ENCODE assay signal across 10 cellular contexts in the genomic region with DNA sequence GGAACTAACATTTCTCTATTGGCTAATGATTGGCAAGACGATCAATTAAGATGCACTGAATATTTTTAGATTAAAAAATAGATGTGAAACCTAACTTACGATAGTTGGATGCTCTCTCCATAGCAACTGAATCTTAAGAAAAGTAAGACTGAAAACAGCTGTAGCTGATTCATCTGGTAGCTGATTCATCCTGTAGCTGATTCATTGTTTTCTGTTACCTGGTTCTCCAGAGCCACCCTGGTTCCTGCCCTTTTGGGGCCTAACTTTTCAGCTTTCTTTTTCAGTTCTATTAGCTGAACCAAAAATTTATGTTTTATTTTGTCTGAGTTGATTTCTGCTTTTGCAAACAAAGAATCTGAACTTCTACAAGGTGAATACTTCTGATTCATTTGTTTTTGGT. TPM values are rescaled to one million over a fixed set of nuclear protein-coding genes. Genes with fewer than 3 reads are reported as not detected.
DNase-seq lines count a peak whose midpoint lies in the region; ATAC-seq lines count a peak whose summit lies in the region.
"Had no signal": no experiment of that assay in that cellular context is flagged by ENCODE, and none has a peak within 500 bp of the region (broad histone marks: within the 10 kb centered on the region; RNA-seq: fewer than 3 reads in every experiment).

No MANE protein-coding gene starts in this region.

- H3K36me3 Mint-ChIP-seq in activated CD4-positive, alpha-beta T cell treated with anti-CD3 and anti-CD28 coated beads for 36 hours (ENCODE audit: low read depth): no peaks in the 10 kb centered on the region
- no peaks in the 10 kb centered on the region for H3K36me3 Mint-ChIP-seq in activated CD4-positive, alpha-beta T cell treated with anti-CD3 and anti-CD28 coated beads, Interleukin-2, amount 10 ng/mL, durations not matched to agents 24 days and 14 days (ENCODE audit: low read depth)

- H3K27ac Mint-ChIP-seq in activated CD4-positive, alpha-beta T cell treated with anti-CD3 and anti-CD28 coated beads for 36 hours: no peak overlapping the region
- no peak overlapping the region for H3K27ac Mint-ChIP-seq in activated CD4-positive, alpha-beta T cell treated with anti-CD3 and anti-CD28 coated beads, Interleukin-2, amount 10 ng/mL, durations not matched to agents 24 days and 14 days
- H3K27ac Mint-ChIP-seq: dendritic cell treated with granulocyte-macrophage colony-stimulating factor and Interleukin-4, amounts not matched to agents 40 ng/mL and 50 ng/mL, for 4 days had no signal

- no peak overlapping the region for H3K4me3 ChIP-seq in skeletal muscle cell (ENCODE audit: low read depth, low read length)

- no peak overlapping the region for H3K4me3 Mint-ChIP-seq in activated CD4-positive, alpha-beta T cell treated with anti-CD3 and anti-CD28 coated beads for 36 hours
- no peak overlapping the region for H3K4me3 Mint-ChIP-seq in activated CD4-positive, alpha-beta T cell treated with anti-CD3 and anti-CD28 coated beads, Interleukin-2, amount 10 ng/mL, durations not matched to agents 24 days and 14 days
- H3K4me3 Mint-ChIP-seq: dendritic cell treated with granulocyte-macrophage colony-stimulating factor and Interleukin-4, amounts not matched to agents 40 ng/mL and 50 ng/mL, for 4 days had no signal

- DNase-seq in activated CD4-positive, alpha-beta T cell treated with anti-CD3 and anti-CD28 coated beads for 36 hours: peak; percentile 67
- DNase-seq in activated CD4-positive, alpha-beta T cell treated with anti-CD3 and anti-CD28 coated beads, Interleukin-2, amount 10 ng/mL, durations not matched to agents 24 days and 14 days: no peak
- DNase-seq in SW480 (ENCODE audit: low spot score) (peak; percentile 16), skeletal muscle cell (ENCODE audit: low read depth) (peak; percentile 7), GM03348 (ENCODE audit: low spot score) (no peak), NCI-H1436 treated with DMSO at 0.1 percent for 48 hours (lab: John Stamatoyannopoulos, UW) (no peak)
- DNase-seq: NCI-H2029 had no signal

- POLR2A ChIA-PET in activated CD4-positive, alpha-beta T cell treated with anti-CD3 and anti-CD28 coated beads for 36 hours (lab: Charles Lee): interaction anchor here (0.6 to 0.7 kb wide), 2 partner anchors 51 to 1837 kb away, joined by 3 to 6 read pairs; no protein-coding TSS in a partner anchor

- CTCF ChIA-PET in activated CD4-positive, alpha-beta T cell treated with anti-CD3 and anti-CD28 coated beads for 36 hours (lab: Charles Lee): interaction anchor here (0.5 to 5.2 kb wide), 19 partner anchors 10 to 347 kb away, joined by 3 to 42 read pairs (median 4); a partner anchor contains a TSS

- peaks cover 50% of the 10 kb centered on the region for H3K27me3 Mint-ChIP-seq in activated CD4-positive, alpha-beta T cell treated with anti-CD3 and anti-CD28 coated beads for 36 hours
- H3K27me3 Mint-ChIP-seq in activated CD4-positive, alpha-beta T cell treated with anti-CD3 and anti-CD28 coated beads, Interleukin-2, amount 10 ng/mL, durations not matched to agents 24 days and 14 days: peaks cover 33% of the 10 kb centered on the region

- H3K9me3 Mint-ChIP-seq in activated CD4-positive, alpha-beta T cell treated with anti-CD3 and anti-CD28 coated beads for 36 hours (ENCODE audit: low read depth): no peaks in the 10 kb centered on the region
- no peaks in the 10 kb centered on the region for H3K9me3 Mint-ChIP-seq in activated CD4-positive, alpha-beta T cell treated with anti-CD3 and anti-CD28 coated beads, Interleukin-2, amount 10 ng/mL, durations not matched to agents 24 days and 14 days
- H3K9me3 Mint-ChIP-seq: dendritic cell treated with granulocyte-macrophage colony-stimulating factor and Interleukin-4, amounts not matched to agents 40 ng/mL and 50 ng/mL, for 4 days had no signal

- peak; percentile 74 for ATAC-seq in activated CD4-positive, alpha-beta T cell treated with anti-CD3 and anti-CD28 coated beads for 36 hours
- ATAC-seq in HG02571 (IDR thresholded peaks at IDR 0.05; ENCODE audit: unreplicated experiment) (peak; percentile 48), HG03196 (IDR thresholded peaks at IDR 0.05; ENCODE audit: unreplicated experiment) (no peak)

- intact Hi-C loops in activated CD4-positive, alpha-beta T cell treated with anti-CD3 and anti-CD28 coated beads for 36 hours (cut with DNase I, micrococcal nuclease): loop anchor here (1.0 to 5.0 kb wide), 5 partner anchors 23 to 717 kb away; a partner anchor contains a TSS
- intact Hi-C loops in activated CD4-positive, alpha-beta T cell treated with anti-CD3 and anti-CD28 coated beads, Interleukin-2, amount 10 ng/mL, durations not matched to agents 24 days and 14 days (cut with micrococcal nuclease): loop anchor here (1.0 to 10.0 kb wide), 4 partner anchors 22 to 260 kb away; a partner anchor contains a TSS

- peaks cover 10% of the 10 kb centered on the region for H3K4me1 Mint-ChIP-seq in activated CD4-positive, alpha-beta T cell treated with anti-CD3 and anti-CD28 coated beads for 36 hours
- H3K4me1 Mint-ChIP-seq in activated CD4-positive, alpha-beta T cell treated with anti-CD3 and anti-CD28 coated beads, Interleukin-2, amount 10 ng/mL, durations not matched to agents 24 days and 14 days: peaks cover 9% of the 10 kb centered on the region

RNA-seq across cellular contexts. Expression of a gene that starts 22.7 kb away (rescaled TPM):
- total RNA-seq in activated CD4-positive, alpha-beta T cell treated with anti-CD3 and anti-CD28 coated beads for 36 hours: 1 to 10 TPM; 7.3 to 9.8 TPM
- total RNA-seq in activated CD4-positive, alpha-beta T cell treated with anti-CD3 and anti-CD28 coated beads, Interleukin-2, amount 10 ng/mL, durations not matched to agents 24 days and 14 days: 12.6 and 12.8 TPM in 2 replicates

RNA-seq across cellular contexts. Expression of a gene that starts 38.7 kb away (rescaled TPM):
- 1 to 10 TPM; 7.0 to 9.0 TPM for total RNA-seq in activated CD4-positive, alpha-beta T cell treated with anti-CD3 and anti-CD28 coated beads for 36 hours
- total RNA-seq in activated CD4-positive, alpha-beta T cell treated with anti-CD3 and anti-CD28 coated beads, Interleukin-2, amount 10 ng/mL, durations not matched to agents 24 days and 14 days: 7.8 and 8.4 TPM in 2 replicates

RNA-seq across cellular contexts. Expression of a gene that starts 52.8 kb away (rescaled TPM):
- not detected for total RNA-seq in activated CD4-positive, alpha-beta T cell treated with anti-CD3 and anti-CD28 coated beads for 36 hours
- total RNA-seq in activated CD4-positive, alpha-beta T cell treated with anti-CD3 and anti-CD28 coated beads, Interleukin-2, amount 10 ng/mL, durations not matched to agents 24 days and 14 days: 0.09 TPM in 1 of 2 replicates, not detected in the other

Comparison
In these comparisons a context has a peak if more than half of its experiments do, and no peak if none do; other contexts are left out.
1. DNase-seq: peak in activated CD4-positive, alpha-beta T cell treated with anti-CD3 and anti-CD28 coated beads for 36 hours (single experiment), SW480 (single experiment) and skeletal muscle cell (single experiment); none in activated CD4-positive, alpha-beta T cell treated with anti-CD3 and anti-CD28 coated beads, Interleukin-2, amount 10 ng/mL, durations not matched to agents 24 days and 14 days (single experiment), GM03348 (single experiment) and NCI-H1436 treated with DMSO at 0.1 percent for 48 hours (single experiment).